26 cellular contexts compared by ENCODE assay signal in genomic region chr5:83099445-83099844, GRCh38. TPM values are rescaled to one million over a fixed set of nuclear protein-coding genes. Genes with fewer than 3 reads are reported as not detected.
DNase-seq lines count a peak whose midpoint lies in the region; ATAC-seq and TF ChIP-seq lines count a peak whose summit lies in the region.
"Had no signal": no experiment of that assay in that cellular context is flagged by ENCODE, and none has a peak within 500 bp of the region (broad histone marks: within the 10 kb centered on the region; RNA-seq: fewer than 3 reads in every experiment).

No MANE protein-coding gene starts in this region.

- no peaks in the 10 kb centered on the region for H3K9me3 ChIP-seq in HCT116 (ENCODE audit: control insufficient read depth in 1 of 2, insufficient read depth in 1 of 2, low read depth in 1 of 2, low read length in 2 of 2)
- H3K9me3 ChIP-seq in vagina: no peaks in the 10 kb centered on the region
- H3K9me3 ChIP-seq: gastrocnemius medialis, neutrophil, psoas muscle had no signal

- H3K4me1 Mint-ChIP-seq in progenitor cell of endocrine pancreas (ENCODE audit: low read depth): peaks cover 47% of the 10 kb centered on the region

- TF ChIP-seq RAD21 in HCT116 (IDR thresholded peaks at IDR 0.05; ENCODE audit: low read depth): no peak

- RAD21 ChIA-PET in HCT116 (lab: Charles Lee; ENCODE audit: low non-redundant PET in 1 of 2, low total read pairs in 2 of 2, uncharacterized antibody in 2 of 2, unreplicated experiment in 2 of 2): no interaction called here

- TF ChIP-seq POLR2A in HCT116 (IDR thresholded peaks at IDR 0.05; ENCODE audit: borderline replicate concordance, extremely low read depth, insufficient read depth, insufficient read length) (no peak), vagina (IDR thresholded peaks at IDR 0.05) (no peak)

- ATAC-seq in HCT116 (no peak), left ventricle myocardium superior (peak; percentile 19)
- ATAC-seq: gastrocnemius medialis, psoas muscle had no signal

- BruUV-seq in HCT116 (replicated peaks; lab: Mats Ljungman, UMichigan): no TSS peak

- H3K79me2 ChIP-seq in HCT116 (ENCODE audit: insufficient read depth, low read length): peaks cover 83% of the 10 kb centered on the region
- H3K79me2 ChIP-seq: hepatocyte had no signal

- peak overlapping the region; percentile 7; the same call in 1 of the 2 replicates for H3K4me2 ChIP-seq in HCT116 (ENCODE audit: low read length)
- H3K4me2 ChIP-seq: hepatocyte had no signal

- POLR2A ChIA-PET in HCT116 (lab: Charles Lee): no interaction called here

- H3K36me3 ChIP-seq in HCT116 (ENCODE audit: control insufficient read depth in 1 of 2, insufficient read depth in 2 of 2, low read length in 2 of 2): no peaks in the 10 kb centered on the region
- no peaks in the 10 kb centered on the region for H3K36me3 ChIP-seq in vagina
- H3K36me3 ChIP-seq: gastrocnemius medialis, neutrophil had no signal

- intact Hi-C loops in HCT116 (cut with micrococcal nuclease): loop anchor here (5.0 kb wide), 1 partner anchor 137 kb away; no protein-coding TSS in a partner anchor
- intact Hi-C loops in left ventricle myocardium superior (cut with micrococcal nuclease): no loop called here
- intact Hi-C loops in vagina (cut with DNase I): no loop called here

- H3K4me1 ChIP-seq in HCT116 (ENCODE audit: control insufficient read depth in 1 of 2, insufficient read depth in 2 of 2, low read length in 2 of 2) (peaks cover 44 to 58% of the 10 kb centered on the region in 2 experiments), vagina (no peaks in the 10 kb centered on the region)

- no peak for TF ChIP-seq CTCF in HCT116 (IDR thresholded peaks at IDR 0.05 in 2 of 3, conservative IDR thresholded peaks at IDR 0.05 in 1 of 3; ENCODE audit: borderline replicate concordance in 1 of 3, insufficient read depth in 1 of 3, low read depth in 2 of 3, low read length in 2 of 3)
- no peak for TF ChIP-seq CTCF in progenitor cell of endocrine pancreas (IDR thresholded peaks at IDR 0.05; ENCODE audit: unreplicated experiment)
- no peak for TF ChIP-seq CTCF in vagina (IDR thresholded peaks at IDR 0.05)

- CTCF ChIA-PET in HCT116 (lab: Charles Lee): no interaction called here

- H3K27ac Mint-ChIP-seq in progenitor cell of endocrine pancreas: peak overlapping the region; percentile 20
- H3K27ac Mint-ChIP-seq: activated naive CD4-positive, alpha-beta T cell treated with anti-CD3 and anti-CD28 coated beads, Interleukin-2, amount 50 U/mL, for 24 hours; brain; CD14-positive monocyte; HFFc6; T-helper 2 cell treated with Interferon-gamma antibody and Interleukin-4, amounts not matched to agents 5 μg/mL and 100 μg/mL, for 36 hours; type B pancreatic cell had no signal

- no peaks in the 10 kb centered on the region for H3K9me2 ChIP-seq in HCT116 (ENCODE audit: insufficient read depth)

- DNase-seq in NCI-H82 (lab: John Stamatoyannopoulos, UW) (peak; percentile 27), NCI-H82 treated with DMSO at 0.1 percent for 48 hours (lab: John Stamatoyannopoulos, UW; ENCODE audit: unreplicated experiment) (no peak), HCT116 (ENCODE audit: low read depth, low spot score) (no peak), left ventricle myocardium superior (no peak), progenitor cell of endocrine pancreas (ENCODE audit: low spot score, unreplicated experiment) (no peak), GDM1 (lab: John Stamatoyannopoulos, UW) (no peak), vagina (ENCODE audit: extremely low spot score in 2 of 2) (no peak), SHP77 (lab: John Stamatoyannopoulos, UW) (no peak)
- DNase-seq: activated CD4-positive, alpha-beta T cell treated with anti-CD3 and anti-CD28 coated beads for 4 hours; amniotic stem cell; DND-41; gastrocnemius medialis; HFFc6; NCI-H1694 treated with DMSO at 0.1 percent for 48 hours; NCI-H2171; NCI-H510A; psoas muscle; stimulated activated CD4-positive, alpha-beta T cell treated with anti-CD3 and anti-CD28 coated beads, Interleukin-15, amount 100 ng/mL, for 24 hours; stimulated activated CD4-positive, alpha-beta T cell treated with anti-CD3 and anti-CD28 coated beads, Interleukin-4, amount 100 ng/mL, for 4 hours had no signal

- no peaks in the 10 kb centered on the region for H4K20me1 ChIP-seq in HCT116 (ENCODE audit: insufficient read depth)

- H2AFZ ChIP-seq in HCT116 (ENCODE audit: low read depth, low read length, poor library complexity, severe bottlenecking): no peak overlapping the region
- H2AFZ ChIP-seq: hepatocyte had no signal

- H3K4me3 ChIP-seq in HCT116 (replicated peaks in 1 of 2; ENCODE audit: low read depth in 1 of 2, low read length in 2 of 2) (no peak overlapping the region), vagina (no peak overlapping the region)
- H3K4me3 ChIP-seq: gastrocnemius medialis, hepatocyte, psoas muscle had no signal

- H3K36me3 Mint-ChIP-seq in progenitor cell of endocrine pancreas (ENCODE audit: insufficient read depth): peaks cover 3% of the 10 kb centered on the region
- H3K36me3 Mint-ChIP-seq: type B pancreatic cell had no signal

- no peak overlapping the region for H3K9ac ChIP-seq in HCT116 (ENCODE audit: low read length)

- no peaks in the 10 kb centered on the region for H3K27me3 ChIP-seq in HCT116 (ENCODE audit: insufficient read depth, low read length)
- H3K27me3 ChIP-seq in vagina: no peaks in the 10 kb centered on the region
- H3K27me3 ChIP-seq: gastrocnemius medialis, hepatocyte, neutrophil had no signal

- no peak overlapping the region for H3K4me3 Mint-ChIP-seq in progenitor cell of endocrine pancreas (ENCODE audit: low read depth)
- H3K4me3 Mint-ChIP-seq: activated naive CD4-positive, alpha-beta T cell treated with anti-CD3 and anti-CD28 coated beads, Interleukin-2, amount 50 U/mL, for 24 hours; brain; CD14-positive monocyte; HFFc6; T-helper 2 cell treated with Interferon-gamma antibody and Interleukin-4, amounts not matched to agents 5 μg/mL and 100 μg/mL, for 36 hours; type B pancreatic cell had no signal

- H3K27me3 Mint-ChIP-seq in progenitor cell of endocrine pancreas: peaks cover 2% of the 10 kb centered on the region
- H3K27me3 Mint-ChIP-seq: activated naive CD4-positive, alpha-beta T cell treated with anti-CD3 and anti-CD28 coated beads, Interleukin-2, amount 50 U/mL, for 24 hours; type B pancreatic cell had no signal

- peaks cover under 1% of the 10 kb centered on the region for H3K9me3 Mint-ChIP-seq in progenitor cell of endocrine pancreas (ENCODE audit: low read depth)
- H3K9me3 Mint-ChIP-seq: activated naive CD4-positive, alpha-beta T cell treated with anti-CD3 and anti-CD28 coated beads, Interleukin-2, amount 50 U/mL, for 24 hours had no signal

- H3K27ac ChIP-seq in HCT116 (ENCODE audit: low read depth, low read length) (no peak overlapping the region), vagina (no peak overlapping the region)
- H3K27ac ChIP-seq: gastrocnemius medialis, hepatocyte, neutrophil, psoas muscle had no signal

TF ChIP-seq in HCT116, 20 proteins besides CTCF, POLR2A, EP300 and RAD21:
- TF ChIP-seq MAX (IDR thresholded peaks at IDR 0.05) (no peak), TCF7L2 (IDR thresholded peaks at IDR 0.05; ENCODE audit: borderline replicate concordance, extremely low read depth, insufficient read depth, insufficient read length) (peak; percentile 78), EGR1 (IDR thresholded peaks at IDR 0.05; ENCODE audit: low read depth) (no peak)

RNA-seq across cellular contexts. Expression of gene XRCC4, which starts 22.1 kb away (rescaled TPM):
- 24.6 TPM for total RNA-seq in HCT116 (2021; ENCODE audit: unreplicated experiment)
- polyA plus RNA-seq in HCT116 (2012): 4.8 and 8.1 TPM in 2 replicates
- total RNA-seq in left ventricle myocardium superior: 5.7 TPM
- total RNA-seq in progenitor cell of endocrine pancreas: 12.9 and 13.1 TPM in 2 replicates
- 5.4 TPM for total RNA-seq in vagina

RNA-seq across cellular contexts. Expression of gene TMEM167A, which starts 22.3 kb away (rescaled TPM):
- total RNA-seq in HCT116 (2021; ENCODE audit: unreplicated experiment): 108 TPM
- 23.6 and 31.2 TPM in 2 replicates for polyA plus RNA-seq in HCT116 (2012)
- total RNA-seq in left ventricle myocardium superior: 50.5 TPM
- 150 and 152 TPM in 2 replicates for total RNA-seq in progenitor cell of endocrine pancreas
- 22.3 TPM for total RNA-seq in vagina
